Comparison of ENCODE assay signal across 8 cellular contexts in the genomic region with DNA sequence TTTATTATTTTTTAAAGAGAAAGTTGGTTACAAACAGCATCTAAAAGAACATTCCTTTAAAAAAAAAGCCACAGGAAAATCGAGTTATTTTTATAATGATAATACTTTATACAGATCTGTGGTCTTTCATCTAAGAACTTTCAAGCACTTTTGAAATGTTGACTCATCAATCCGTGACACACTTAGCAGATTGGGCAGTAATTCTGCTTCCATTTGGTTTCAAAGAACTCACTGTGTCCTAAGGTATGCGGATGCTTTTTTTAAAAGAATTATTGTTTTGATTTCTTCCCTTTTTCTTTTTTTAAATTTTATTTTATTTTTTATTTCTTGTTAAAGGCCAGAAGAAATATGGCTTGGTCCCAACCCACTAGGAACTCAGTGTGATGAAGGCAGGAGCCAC.
DNase-seq lines count a peak whose midpoint lies in the region; ATAC-seq and TF ChIP-seq lines count a peak whose summit lies in the region.

No MANE protein-coding gene starts in this region.

- H3K9ac ChIP-seq in IMR-90 (ENCODE audit: low read depth, low read length), result no peak overlapping the region

- no TSS peak for BruUV-seq in IMR-90 (replicated peaks; lab: Mats Ljungman, UMichigan)

- H2BK15ac ChIP-seq in IMR-90 (ENCODE audit: low read depth, low read length), result no peak overlapping the region

- H4K5ac ChIP-seq in IMR-90 (ENCODE audit: low read depth, low read length), result peak overlapping the region; percentile 49; the same call in 1 of the 2 replicates

- H3K23ac ChIP-seq in IMR-90 (ENCODE audit: low read depth, low read length), result no peak overlapping the region

- H2BK5ac ChIP-seq in IMR-90 (ENCODE audit: low read depth, low read length, poor library complexity, severe bottlenecking), result peak overlapping the region; percentile 70

- no peaks in the 10 kb centered on the region for H4K20me1 ChIP-seq in IMR-90 (ENCODE audit: insufficient read depth, low read length)

- H3K36me3 ChIP-seq in IMR-90 (ENCODE audit: control insufficient read depth, insufficient read depth, low read length) (no peaks in the 10 kb centered on the region), mesodermal cell (ENCODE audit: control insufficient read depth, insufficient read depth, low read length) (no peaks in the 10 kb centered on the region)

- POLR2A ChIA-PET in IMR-90 (lab: Charles Lee; ENCODE audit: unreplicated experiment), result no interaction called here

- no peak overlapping the region for H4K91ac ChIP-seq in IMR-90 (ENCODE audit: insufficient read depth, low read depth, low read length)

- TF ChIP-seq POLR2A in IMR-90 (IDR thresholded peaks at IDR 0.05; ENCODE audit: low read depth, low read length), result no peak

- H3K18ac ChIP-seq in IMR-90 (ENCODE audit: low read depth, low read length), result peak overlapping the region; percentile 33; the same call in 1 of the 2 replicates

- no peak overlapping the region for H2AK9ac ChIP-seq in IMR-90 (replicated peaks; ENCODE audit: low read depth, low read length, poor library complexity)

- H3K9me3 ChIP-seq in IMR-90 (ENCODE audit: control insufficient read depth, insufficient read depth, low read length) (no peaks in the 10 kb centered on the region), mesodermal cell (ENCODE audit: control insufficient read depth, low read length) (peaks cover 6% of the 10 kb centered on the region)

- H3K4me2 ChIP-seq in IMR-90 (ENCODE audit: low read depth, low read length), result no peak overlapping the region

- H3K4me3 ChIP-seq in IMR-90 (ENCODE audit: insufficient read depth, low read depth, low read length) (no peak overlapping the region), choroid plexus epithelial cell (ENCODE audit: low read depth, low read length) (no peak overlapping the region), mesodermal cell (ENCODE audit: extremely low read depth, insufficient read depth, low read length, poor library complexity, severe bottlenecking) (no peak overlapping the region)

- no peak overlapping the region for H2BK120ac ChIP-seq in IMR-90 (ENCODE audit: low read depth, low read length)

- H3K79me1 ChIP-seq in IMR-90 (ENCODE audit: low read depth in 1 of 2, low read length in 2 of 2), result peaks cover 11 to 16% of the 10 kb centered on the region in 2 experiments

- intact Hi-C loops in IMR-90 (cut with micrococcal nuclease), result no loop called here

- no peak overlapping the region; the same call in 1 of the 2 replicates for H3K4ac ChIP-seq in IMR-90 (ENCODE audit: low read depth, low read length)

- no peak for TF ChIP-seq RAD21 in IMR-90 (IDR thresholded peaks at IDR 0.05; ENCODE audit: low read length)

- no CpG with 5 or more reads among the region's 3 CpGs for WGBS in IMR-90 (ENCODE audit: extremely low coverage in 2 of 2, insufficient read length in 1 of 2), 2 experiments
- no CpG with 5 or more reads among the region's 3 CpGs for WGBS in mesodermal cell (ENCODE audit: insufficient coverage in 2 of 2), 2 experiments

- ATAC-seq in IMR-90 (ENCODE audit: low read depth) (peak; percentile 78), GM21737 (IDR thresholded peaks at IDR 0.05; ENCODE audit: unreplicated experiment) (no peak), HG02885 (IDR thresholded peaks at IDR 0.05; ENCODE audit: poor library complexity, unreplicated experiment) (no peak)

- H4K8ac ChIP-seq in IMR-90 (ENCODE audit: low read depth in 2 of 2, low read length in 2 of 2), result peak overlapping the region in 1 of 2 experiments; percentile 11; a peak in 2 of 4 replicates

- H2BK20ac ChIP-seq in IMR-90 (ENCODE audit: low read depth, low read length), result 0 out of 2 replicates have a peak overlapping the region, but pooled peaks have one; percentile 14

- H2AFZ ChIP-seq in IMR-90 (replicated peaks; ENCODE audit: low read length, poor library complexity), result no peak overlapping the region

- peaks cover 2% of the 10 kb centered on the region; the same call in 1 of the 2 replicates for H3K4me1 ChIP-seq in IMR-90 (ENCODE audit: control insufficient read depth, insufficient read depth, low read length)
- H3K4me1 ChIP-seq in mesodermal cell (ENCODE audit: control insufficient read depth, insufficient read depth, low read length, poor library complexity, severe bottlenecking), result peaks cover 40% of the 10 kb centered on the region

- H3K56ac ChIP-seq in IMR-90 (ENCODE audit: extremely low read depth, insufficient read depth, low read length), result no peak overlapping the region

- peak; percentile 64 for DNase-seq in A172 (ENCODE audit: low spot score)
- peak; percentile 84 for DNase-seq in IMR-90
- DNase-seq in choroid plexus epithelial cell (ENCODE audit: low read depth), result peak; percentile 89
- DNase-seq in NCI-H2171 treated with DMSO at 0.1 percent for 48 hours (lab: John Stamatoyannopoulos, UW), result no peak
- no peak for DNase-seq in putamen (ENCODE audit: low spot score)

- dilution Hi-C loops in IMR-90 (cut with HindIII; ENCODE audit: low sequenced_read_pairs, unreplicated experiment), result no loop called here

- no peaks in the 10 kb centered on the region for H3K27me3 ChIP-seq in IMR-90 (ENCODE audit: control insufficient read depth, insufficient read depth, low read length)

- H3K9me1 ChIP-seq in IMR-90 (ENCODE audit: insufficient read depth, low read length), result no peaks in the 10 kb centered on the region

- in situ Hi-C loops in IMR-90 (cut with MboI; ENCODE audit: low sequenced_read_pairs), result no loop called here

- H2AK5ac ChIP-seq in IMR-90 (ENCODE audit: low read depth, low read length), result no peak overlapping the region

- CTCF ChIA-PET in IMR-90 (lab: Yijun Ruan, JAX), result no interaction called here

- TF ChIP-seq CTCF in IMR-90 (conservative IDR thresholded peaks at IDR 0.05; ENCODE audit: low read depth, low read length), result no peak
- TF ChIP-seq CTCF in choroid plexus epithelial cell (conservative IDR thresholded peaks at IDR 0.05; ENCODE audit: low read depth, low read length), result no peak

- 0 out of 2 replicates have a peak overlapping the region, but pooled peaks have one; percentile 63 for H3K14ac ChIP-seq in IMR-90 (replicated peaks; ENCODE audit: low read depth, low read length)

- no peak overlapping the region for H3K27ac ChIP-seq in IMR-90 (ENCODE audit: insufficient read depth, low read length)
- H3K27ac ChIP-seq in mesodermal cell (ENCODE audit: low read depth, low read length, severe bottlenecking), result peak overlapping the region; percentile 90

TF ChIP-seq in IMR-90, 13 proteins besides CTCF, POLR2A, EP300 and RAD21:
- TF ChIP-seq MAFK (IDR thresholded peaks at IDR 0.05; ENCODE audit: low read depth, low read length) (peak; percentile 79), MXI1 (IDR thresholded peaks at IDR 0.05; ENCODE audit: borderline replicate concordance, low read depth, low read length) (no peak), CEBPB (IDR thresholded peaks at IDR 0.05; ENCODE audit: low read depth, low read length) (0 out of 2 replicates have a peak, but pooled peaks have one; percentile 24), RCOR1 (IDR thresholded peaks at IDR 0.05; ENCODE audit: insufficient replicate concordance, low read length) (no peak), CHD1 (IDR thresholded peaks at IDR 0.05; ENCODE audit: low read depth, low read length) (no peak), MAZ (IDR thresholded peaks at IDR 0.05; ENCODE audit: borderline replicate concordance, low read depth, low read length) (no peak), BHLHE40 (IDR thresholded peaks at IDR 0.05; ENCODE audit: low read depth, low read length) (0 out of 2 replicates have a peak, but pooled peaks have one; percentile 9), SMC3 (IDR thresholded peaks at IDR 0.05; ENCODE audit: low read depth, low read length) (no peak)
- TF ChIP-seq, protein P1, sequence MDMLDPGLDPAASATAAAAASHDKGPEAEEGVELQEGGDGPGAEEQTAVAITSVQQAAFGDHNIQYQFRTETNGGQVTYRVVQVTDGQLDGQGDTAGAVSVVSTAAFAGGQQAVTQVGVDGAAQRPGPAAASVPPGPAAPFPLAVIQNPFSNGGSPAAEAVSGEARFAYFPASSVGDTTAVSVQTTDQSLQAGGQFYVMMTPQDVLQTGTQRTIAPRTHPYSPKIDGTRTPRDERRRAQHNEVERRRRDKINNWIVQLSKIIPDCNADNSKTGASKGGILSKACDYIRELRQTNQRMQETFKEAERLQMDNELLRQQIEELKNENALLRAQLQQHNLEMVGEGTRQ (IDR thresholded peaks at IDR 0.05; ENCODE audit: low read depth, low read length), result no peak
- TF ChIP-seq, protein P2, sequence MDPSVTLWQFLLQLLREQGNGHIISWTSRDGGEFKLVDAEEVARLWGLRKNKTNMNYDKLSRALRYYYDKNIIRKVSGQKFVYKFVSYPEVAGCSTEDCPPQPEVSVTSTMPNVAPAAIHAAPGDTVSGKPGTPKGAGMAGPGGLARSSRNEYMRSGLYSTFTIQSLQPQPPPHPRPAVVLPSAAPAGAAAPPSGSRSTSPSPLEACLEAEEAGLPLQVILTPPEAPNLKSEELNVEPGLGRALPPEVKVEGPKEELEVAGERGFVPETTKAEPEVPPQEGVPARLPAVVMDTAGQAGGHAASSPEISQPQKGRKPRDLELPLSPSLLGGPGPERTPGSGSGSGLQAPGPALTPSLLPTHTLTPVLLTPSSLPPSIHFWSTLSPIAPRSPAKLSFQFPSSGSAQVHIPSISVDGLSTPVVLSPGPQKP (IDR thresholded peaks at IDR 0.05; ENCODE audit: borderline replicate concordance, low read depth, low read length), result no peak

Comparison
In these comparisons a context has a peak if more than half of its experiments do, and no peak if none do; other contexts are left out.
1. DNase-seq: peak in A172 (single experiment), IMR-90 (single experiment) and choroid plexus epithelial cell (single experiment); none in NCI-H2171 treated with DMSO at 0.1 percent for 48 hours (single experiment) and putamen (single experiment).